ENCODE assay signal across 1 cellular context in genomic region chr20:62263396-62263795, GRCh38.
TF ChIP-seq lines count a peak whose summit lies in the region.

No MANE protein-coding gene starts in this region.

TF ChIP-seq in K562, 482 proteins besides CTCF, POLR2A, EP300 and RAD21:
- TF ChIP-seq FOXK2 (conservative IDR thresholded peaks at IDR 0.05 in 1 of 2, IDR thresholded peaks at IDR 0.05 in 1 of 2; ENCODE audit: low read depth in 2 of 2) (0 out of 4 replicates have a peak, but pooled peaks of 1 of the 2 experiments have one; percentile 36), THRA (IDR thresholded peaks at IDR 0.05) (no peak), ZNF644 (tag; IDR thresholded peaks at IDR 0.05; ENCODE audit: low read depth) (no peak), MAFG (tag; conservative IDR thresholded peaks at IDR 0.05) (peak; percentile 47), BRF2 (IDR thresholded peaks at IDR 0.05; ENCODE audit: borderline replicate concordance, insufficient read depth, insufficient read length) (no peak), MAFK (IDR thresholded peaks at IDR 0.05; ENCODE audit: low read length) (peak; percentile 18; the same call in 1 of the 2 replicates), CXXC5 (CRISPR knock-in tag; IDR thresholded peaks at IDR 0.05) (no peak), C11orf30 (IDR thresholded peaks at IDR 0.05; ENCODE audit: low read depth) (0 out of 2 replicates have a peak, but pooled peaks have one; percentile 16), NFE2 (IDR thresholded peaks at IDR 0.05; ENCODE audit: low read depth) (peak; percentile 37; the same call in 1 of the 2 replicates), NFE2L1 (tag; IDR thresholded peaks at IDR 0.05; ENCODE audit: borderline replicate concordance, low read depth) (no peak)
- TF ChIP-seq, protein P1, sequence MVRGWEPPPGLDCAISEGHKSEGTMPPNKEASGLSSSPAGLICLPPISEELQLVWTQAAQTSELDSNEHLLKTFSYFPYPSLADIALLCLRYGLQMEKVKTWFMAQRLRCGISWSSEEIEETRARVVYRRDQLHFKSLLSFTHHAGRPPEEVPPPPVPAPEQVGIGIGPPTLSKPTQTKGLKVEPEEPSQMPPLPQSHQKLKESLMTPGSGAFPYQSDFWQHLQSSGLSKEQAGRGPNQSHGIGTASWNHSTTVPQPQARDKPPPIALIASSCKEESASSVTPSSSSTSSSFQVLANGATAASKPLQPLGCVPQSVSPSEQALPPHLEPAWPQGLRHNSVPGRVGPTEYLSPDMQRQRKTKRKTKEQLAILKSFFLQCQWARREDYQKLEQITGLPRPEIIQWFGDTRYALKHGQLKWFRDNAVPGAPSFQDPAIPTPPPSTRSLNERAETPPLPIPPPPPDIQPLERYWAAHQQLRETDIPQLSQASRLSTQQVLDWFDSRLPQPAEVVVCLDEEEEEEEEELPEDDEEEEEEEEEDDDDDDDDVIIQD (CRISPR knock-in tag; IDR thresholded peaks at IDR 0.05): no peak
